In the genomic region with DNA sequence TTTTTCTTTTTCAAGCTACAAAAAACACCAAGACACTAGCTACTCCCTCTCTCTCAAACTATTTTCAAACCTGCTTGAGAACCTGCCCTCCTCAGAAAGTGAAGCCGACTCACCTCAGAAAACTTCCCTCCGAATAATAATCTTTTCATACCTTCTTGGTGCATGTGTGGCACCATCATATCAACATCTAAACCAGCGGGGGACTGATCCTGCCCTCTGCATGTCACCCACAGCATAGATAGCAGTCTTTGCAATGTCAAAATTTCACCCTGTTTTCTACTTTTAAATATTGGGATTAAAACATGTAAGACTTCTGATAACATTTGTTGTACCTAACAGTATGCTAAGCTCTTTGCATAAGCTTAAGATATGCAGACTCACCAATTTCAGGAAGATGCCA, we compare ENCODE assay signal across 1 cellular context.
TF ChIP-seq lines count a peak whose summit lies in the region.

No MANE protein-coding gene starts in this region.

TF ChIP-seq in HCT116, 20 proteins besides CTCF, POLR2A, EP300 and RAD21 (continued from another document):
- TF ChIP-seq, protein P1, sequence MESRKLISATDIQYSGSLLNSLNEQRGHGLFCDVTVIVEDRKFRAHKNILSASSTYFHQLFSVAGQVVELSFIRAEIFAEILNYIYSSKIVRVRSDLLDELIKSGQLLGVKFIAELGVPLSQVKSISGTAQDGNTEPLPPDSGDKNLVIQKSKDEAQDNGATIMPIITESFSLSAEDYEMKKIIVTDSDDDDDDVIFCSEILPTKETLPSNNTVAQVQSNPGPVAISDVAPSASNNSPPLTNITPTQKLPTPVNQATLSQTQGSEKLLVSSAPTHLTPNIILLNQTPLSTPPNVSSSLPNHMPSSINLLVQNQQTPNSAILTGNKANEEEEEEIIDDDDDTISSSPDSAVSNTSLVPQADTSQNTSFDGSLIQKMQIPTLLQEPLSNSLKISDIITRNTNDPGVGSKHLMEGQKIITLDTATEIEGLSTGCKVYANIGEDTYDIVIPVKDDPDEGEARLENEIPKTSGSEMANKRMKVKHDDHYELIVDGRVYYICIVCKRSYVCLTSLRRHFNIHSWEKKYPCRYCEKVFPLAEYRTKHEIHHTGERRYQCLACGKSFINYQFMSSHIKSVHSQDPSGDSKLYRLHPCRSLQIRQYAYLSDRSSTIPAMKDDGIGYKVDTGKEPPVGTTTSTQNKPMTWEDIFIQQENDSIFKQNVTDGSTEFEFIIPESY (IDR thresholded peaks at IDR 0.05; ENCODE audit: extremely low read depth, insufficient replicate concordance, low read length), result no peak
- TF ChIP-seq EGR1 (IDR thresholded peaks at IDR 0.05; ENCODE audit: low read depth) (no peak), SRF (IDR thresholded peaks at IDR 0.05; ENCODE audit: low read depth) (no peak)
TF ChIP-seq in HCT116: peak in this region for 0.
